In the genomic region with DNA sequence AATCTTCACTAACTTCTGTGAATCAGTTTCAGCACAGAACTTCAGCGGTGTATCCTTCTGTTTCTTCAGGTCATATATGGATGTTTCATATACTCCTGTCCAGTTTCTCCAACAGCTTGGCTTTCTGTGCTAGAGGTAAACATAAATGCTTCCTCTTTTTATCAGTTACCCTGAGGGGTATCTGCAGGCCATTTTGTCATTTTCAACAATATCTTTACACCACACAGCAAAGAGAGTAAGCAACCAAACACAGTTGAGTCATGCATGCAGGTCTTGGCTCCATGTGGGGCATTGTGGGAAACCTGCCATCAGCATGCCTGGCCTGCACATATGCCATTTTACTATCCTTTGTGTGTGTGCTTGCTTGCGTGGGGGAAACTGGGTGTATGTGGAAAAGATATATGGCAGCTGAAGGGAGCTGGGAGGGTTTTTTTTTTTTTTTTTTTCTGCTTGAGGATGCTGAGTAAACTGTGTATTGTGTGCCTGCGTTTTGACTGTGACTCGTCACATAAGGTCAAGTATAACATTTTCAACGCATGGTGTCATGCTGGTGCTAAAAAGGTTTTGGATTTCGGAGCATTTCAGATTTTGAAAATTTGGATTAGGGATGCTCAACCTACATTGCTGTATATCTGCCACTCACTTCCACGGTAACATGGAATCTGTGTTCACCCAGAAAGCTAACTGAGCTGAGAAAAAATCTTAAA, we compare ENCODE assay signal across 22 cellular contexts.
"Had no signal": no experiment of that assay in that cellular context is flagged by ENCODE, and none has a peak within 500 bp of the region (broad histone marks: within the 10 kb centered on the region; RNA-seq: fewer than 3 reads in every experiment).

No MANE protein-coding gene starts in this region.

- H3K9me3 Mint-ChIP-seq: activated naive CD4-positive, alpha-beta T cell treated with anti-CD3 and anti-CD28 coated beads, Interleukin-2, amount 10 ng/mL, durations not matched to agents 7 days and 5 days; T-helper 2 cell treated with Interferon-gamma antibody and Interleukin-4, amounts not matched to agents 5 μg/mL and 100 μg/mL, for 36 hours had no signal

- H3K9me3 ChIP-seq: gastrocnemius medialis, mucosa of descending colon, tibial nerve, vagina had no signal

- DNase-seq: activated B cell treated with CpG ODN at 0.5 μM for 24 hours; activated CD4-positive, alpha-beta T cell treated with anti-CD3 and anti-CD28 coated beads for 48 hours; activated CD8-positive, alpha-beta T cell treated with anti-CD3 and anti-CD28 coated beads, Interleukin-2, amount 10 ng/mL, durations not matched to agents 7 days and 5 days; activated effector memory CD4-positive, alpha-beta T cell treated with Interleukin-2 at 50 U/mL for 16 hours; activated naive CD4-positive, alpha-beta T cell treated with anti-CD3 and anti-CD28 coated beads, Interleukin-2, amount 10 ng/mL, durations not matched to agents 7 days and 5 days; activated naive CD8-positive, alpha-beta T cell treated with anti-CD3 and anti-CD28 coated beads, Interleukin-2, amount 50 U/mL, for 24 hours; activated T-cell treated with anti-CD3 and anti-CD28 coated beads, Interleukin-2, amount 50 U/mL, for 24 hours; gastrocnemius medialis; immature natural killer cell; kidney glomerular epithelial cell; mucosa of descending colon; naive B cell had no signal

- H3K4me1 ChIP-seq: gastrocnemius medialis, neural progenitor cell, tibial nerve, vagina had no signal

- H3K36me3 ChIP-seq: gastrocnemius medialis, neural progenitor cell, vagina had no signal

- H3K27ac Mint-ChIP-seq: activated B cell treated with CpG ODN at 0.5 μM for 24 hours; activated CD8-positive, alpha-beta T cell treated with anti-CD3 and anti-CD28 coated beads, Interleukin-2, amount 10 ng/mL, durations not matched to agents 7 days and 5 days; activated naive CD4-positive, alpha-beta T cell treated with anti-CD3 and anti-CD28 coated beads, Interleukin-2, amount 10 ng/mL, durations not matched to agents 7 days and 5 days; activated naive CD8-positive, alpha-beta T cell treated with anti-CD3 and anti-CD28 coated beads, Interleukin-2, amount 50 U/mL, for 24 hours; activated T-cell treated with anti-CD3 and anti-CD28 coated beads, Interleukin-2, amount 50 U/mL, for 24 hours; immature natural killer cell; memory B cell; naive B cell; neural progenitor cell; progenitor cell of endocrine pancreas; stimulated activated naive CD8-positive, alpha-beta T cell treated with anti-CD3 and anti-CD28 coated beads, Interleukin-15, Interleukin-2, amounts not matched to agents 100 ng/mL and 50 ng/mL, for 24 hours; T-helper 2 cell treated with Interferon-gamma antibody and Interleukin-4, amounts not matched to agents 5 μg/mL and 100 μg/mL, for 36 hours had no signal

- H3K27me3 ChIP-seq: gastrocnemius medialis, neural progenitor cell, tibial nerve, vagina had no signal

- H3K4me1 Mint-ChIP-seq: activated B cell treated with CpG ODN at 0.5 μM for 24 hours; activated naive CD4-positive, alpha-beta T cell treated with anti-CD3 and anti-CD28 coated beads, Interleukin-2, amount 10 ng/mL, durations not matched to agents 7 days and 5 days; activated naive CD8-positive, alpha-beta T cell treated with anti-CD3 and anti-CD28 coated beads, Interleukin-2, amount 50 U/mL, for 24 hours; brain; immature natural killer cell; memory B cell; naive B cell; neural progenitor cell had no signal

- H3K27me3 Mint-ChIP-seq: activated naive CD4-positive, alpha-beta T cell treated with anti-CD3 and anti-CD28 coated beads, Interleukin-2, amount 10 ng/mL, durations not matched to agents 7 days and 5 days; activated T-cell treated with anti-CD3 and anti-CD28 coated beads, Interleukin-2, amount 50 U/mL, for 24 hours; progenitor cell of endocrine pancreas had no signal

- H3K4me3 ChIP-seq: coronary artery, gastrocnemius medialis, mucosa of descending colon, neural progenitor cell, skin epidermis, tibial nerve, vagina had no signal

- H3K36me3 Mint-ChIP-seq: activated naive CD4-positive, alpha-beta T cell treated with anti-CD3 and anti-CD28 coated beads, Interleukin-2, amount 10 ng/mL, durations not matched to agents 7 days and 5 days; immature natural killer cell; memory B cell had no signal

- H3K4me3 Mint-ChIP-seq: activated B cell treated with CpG ODN at 0.5 μM for 24 hours; activated CD8-positive, alpha-beta T cell treated with anti-CD3 and anti-CD28 coated beads, Interleukin-2, amount 10 ng/mL, durations not matched to agents 7 days and 5 days; activated naive CD4-positive, alpha-beta T cell treated with anti-CD3 and anti-CD28 coated beads, Interleukin-2, amount 10 ng/mL, durations not matched to agents 7 days and 5 days; activated naive CD8-positive, alpha-beta T cell treated with anti-CD3 and anti-CD28 coated beads, Interleukin-2, amount 50 U/mL, for 24 hours; activated T-cell treated with anti-CD3 and anti-CD28 coated beads, Interleukin-2, amount 50 U/mL, for 24 hours; brain; immature natural killer cell; memory B cell; naive B cell; neural progenitor cell; stimulated activated naive CD8-positive, alpha-beta T cell treated with anti-CD3 and anti-CD28 coated beads, Interleukin-15, Interleukin-2, amounts not matched to agents 100 ng/mL and 50 ng/mL, for 24 hours; T-helper 2 cell treated with Interferon-gamma antibody and Interleukin-4, amounts not matched to agents 5 μg/mL and 100 μg/mL, for 36 hours had no signal

- H3K27ac ChIP-seq: coronary artery, gastrocnemius medialis, neural progenitor cell, skin epidermis, tibial nerve, vagina had no signal

- ATAC-seq: activated CD8-positive, alpha-beta T cell treated with anti-CD3 and anti-CD28 coated beads, Interleukin-2, amount 10 ng/mL, durations not matched to agents 7 days and 5 days; activated naive CD8-positive, alpha-beta T cell treated with anti-CD3 and anti-CD28 coated beads, Interleukin-2, amount 50 U/mL, for 24 hours; gastrocnemius medialis; mucosa of descending colon had no signal
